Comparison of ENCODE assay signal across 23 cellular contexts in genomic region chr11:20790622-20791021, GRCh38.
A peak's percentile ranks its signal among the peaks of the same experiment; 100 is the strongest.
DNase-seq lines count a peak whose midpoint lies in the region; ATAC-seq, FAIRE-seq and TF ChIP-seq lines count a peak whose summit lies in the region.
"Had no signal": no experiment of that assay in that cellular context is flagged by ENCODE, and none has a peak within 500 bp of the region (broad histone marks: within the 10 kb centered on the region; RNA-seq: fewer than 3 reads in every experiment).

No MANE protein-coding gene starts in this region.

- no peak overlapping the region for H4K5ac ChIP-seq in H9 (ENCODE audit: insufficient read length, low read depth, low read length)
- no peak overlapping the region for H4K5ac ChIP-seq in H1 (ENCODE audit: insufficient read length, low read depth, low read length)

- H4K91ac ChIP-seq in H9 (ENCODE audit: insufficient read length, low read depth, low read length) (no peak overlapping the region), H1 (replicated peaks; ENCODE audit: insufficient read length, low read length) (no peak overlapping the region), neuronal stem cell (ENCODE audit: low read depth, low read length, poor library complexity) (no peak overlapping the region)

- no peaks in the 10 kb centered on the region for H3K79me1 ChIP-seq in H9 (ENCODE audit: insufficient read depth, low read depth, low read length, poor library complexity, severe bottlenecking)
- H3K79me1 ChIP-seq in H1 (ENCODE audit: low read depth, low read length), result no peaks in the 10 kb centered on the region
- no peaks in the 10 kb centered on the region for H3K79me1 ChIP-seq in neuronal stem cell (ENCODE audit: low read depth, low read length)

- H2BK12ac ChIP-seq in H9 (ENCODE audit: insufficient read length, low read depth, low read length) (no peak overlapping the region), H1 (ENCODE audit: low read depth, low read length) (no peak overlapping the region), neuronal stem cell (ENCODE audit: low read length) (no peak overlapping the region)

- no peak overlapping the region for H3K23ac ChIP-seq in H9 (ENCODE audit: insufficient read length, low read depth, low read length)
- H3K23ac ChIP-seq in H1 (ENCODE audit: insufficient read length), result no peak overlapping the region
- peak overlapping the region; percentile 80 for H3K23ac ChIP-seq in neuronal stem cell (ENCODE audit: low read depth, low read length, poor library complexity)

- no peaks in the 10 kb centered on the region; a peak in 1 of 4 replicates for H3K4me1 Mint-ChIP-seq in H9
- H3K4me1 Mint-ChIP-seq: CD4-positive, alpha-beta memory T cell had no signal

- FAIRE-seq in H1 (lab: Jason Lieb, UNC), result no peak
- no peak for FAIRE-seq in pancreas (lab: Jason Lieb, UNC)
- FAIRE-seq: A549, D721Med had no signal

- H3K36me3 Mint-ChIP-seq in H9 (ENCODE audit: insufficient read depth in 1 of 3, low read depth in 3 of 3), result no peaks in the 10 kb centered on the region; a peak in 1 of 7 replicates
- H3K36me3 Mint-ChIP-seq: CD4-positive, alpha-beta memory T cell had no signal

- no peak overlapping the region for H3K27ac ChIP-seq in H9 (ENCODE audit: insufficient read length, low read depth, low read length)
- no peak overlapping the region for H3K27ac ChIP-seq in H1 (ENCODE audit: low read depth, low read length)
- H3K27ac ChIP-seq in neuronal stem cell (replicated peaks; ENCODE audit: low read length), result no peak overlapping the region
- no peak overlapping the region for H3K27ac ChIP-seq in pancreas
- H3K27ac ChIP-seq: A549, BLaER1, HL-60, PC-9, RWPE1 had no signal

- H4K20me1 ChIP-seq in H9 (ENCODE audit: control insufficient read depth, insufficient read depth, insufficient read length), result no peaks in the 10 kb centered on the region
- no peaks in the 10 kb centered on the region for H4K20me1 ChIP-seq in H1 (replicated peaks in 1 of 2; ENCODE audit: control insufficient read depth in 1 of 2, insufficient read depth in 2 of 2, low read length in 2 of 2)
- H4K20me1 ChIP-seq: BLaER1 had no signal

- no peak overlapping the region for H3K4ac ChIP-seq in H9 (ENCODE audit: low read depth, low read length)
- no peak overlapping the region for H3K4ac ChIP-seq in H1 (replicated peaks; ENCODE audit: insufficient read length, low read depth, low read length)
- H3K4ac ChIP-seq in neuronal stem cell (ENCODE audit: low read length), result no peak overlapping the region

- no peak for TF ChIP-seq EP300 in H1 (IDR thresholded peaks at IDR 0.05; ENCODE audit: borderline replicate concordance in 1 of 2, low read depth in 2 of 2, low read length in 2 of 2)

- no peak overlapping the region for H3K9ac ChIP-seq in H9 (ENCODE audit: extremely low read depth, insufficient read length, low read length)
- H3K9ac ChIP-seq in H1 (replicated peaks in 1 of 4; ENCODE audit: extremely low read depth in 1 of 4, low read depth in 3 of 4, low read length in 3 of 4), result no peak overlapping the region
- no peak overlapping the region for H3K9ac ChIP-seq in neuronal stem cell (ENCODE audit: low read depth, low read length, poor library complexity)
- H3K9ac ChIP-seq: BLaER1 had no signal

- H3K4me3 Mint-ChIP-seq in H9, result no peak overlapping the region
- H3K4me3 Mint-ChIP-seq: CD4-positive, alpha-beta memory T cell had no signal

- no peak for TF ChIP-seq RAD21 in H1 (IDR thresholded peaks at IDR 0.05 in 1 of 2, conservative IDR thresholded peaks at IDR 0.05 in 1 of 2; ENCODE audit: low read depth in 2 of 2, low read length in 2 of 2)

- H3T11ph ChIP-seq in H9 (ENCODE audit: low read length), result no peak overlapping the region

- no peak overlapping the region for H3K18ac ChIP-seq in H9 (ENCODE audit: insufficient read length, low read depth, low read length)
- no peak overlapping the region for H3K18ac ChIP-seq in H1 (ENCODE audit: extremely low read depth, low read length)
- H3K18ac ChIP-seq in neuronal stem cell (ENCODE audit: low read length), result no peak overlapping the region

- H2BK20ac ChIP-seq in H9 (ENCODE audit: low read depth, low read length, poor library complexity, severe bottlenecking) (no peak overlapping the region), H1 (ENCODE audit: low read length) (no peak overlapping the region)

- no peak overlapping the region for H3K4me2 ChIP-seq in H9 (ENCODE audit: insufficient read depth, insufficient read length, low read length)
- no peak overlapping the region for H3K4me2 ChIP-seq in H1 (ENCODE audit: insufficient read depth in 1 of 2, low read depth in 2 of 2, low read length in 2 of 2)
- H3K4me2 ChIP-seq in neuronal stem cell (ENCODE audit: insufficient read depth, low read length, poor library complexity, severe bottlenecking), result no peak overlapping the region
- H3K4me2 ChIP-seq: A549, BLaER1, PC-9 had no signal

- H3K14ac ChIP-seq in H9 (ENCODE audit: insufficient read depth, low read length) (no peak overlapping the region), H1 (ENCODE audit: insufficient read length) (no peak overlapping the region), neuronal stem cell (ENCODE audit: low read length) (peak overlapping the region; percentile 75)

- H3K9me3 ChIP-seq in H9 (ENCODE audit: control insufficient read depth, low read depth, low read length), result no peaks in the 10 kb centered on the region
- peaks cover 2 to 5% of the 10 kb centered on the region in 2 experiments; a peak in 1 of 4 replicates for H3K9me3 ChIP-seq in H1 (ENCODE audit: insufficient read depth in 2 of 2, low read depth in 1 of 2, low read length in 1 of 2)
- peaks cover 0 to 4% of the 10 kb centered on the region in 2 donors for H3K9me3 ChIP-seq in neuronal stem cell (replicated peaks in 1 of 2; ENCODE audit: control insufficient read depth in 2 of 2, insufficient read depth in 1 of 2, low read depth in 1 of 2, low read length in 2 of 2)
- H3K9me3 ChIP-seq in pancreas, result no peaks in the 10 kb centered on the region
- H3K9me3 ChIP-seq: A549, HAP-1 had no signal

- no peaks in the 10 kb centered on the region for H3K4me1 ChIP-seq in H9 (ENCODE audit: insufficient read depth, low read length)
- peaks cover 0 to 2% (median 0%) of the 10 kb centered on the region in 4 experiments; a peak in 1 of 7 replicates for H3K4me1 ChIP-seq in H1 (replicated peaks in 1 of 4; ENCODE audit: control insufficient read depth in 3 of 4, insufficient read depth in 4 of 4, low read length in 3 of 4)
- no peaks in the 10 kb centered on the region for H3K4me1 ChIP-seq in neuronal stem cell (ENCODE audit: control insufficient read depth in 2 of 2, insufficient read depth in 1 of 2, low read depth in 1 of 2, low read length in 2 of 2)
- no peaks in the 10 kb centered on the region for H3K4me1 ChIP-seq in pancreas
- H3K4me1 ChIP-seq: A549, BLaER1, HAP-1 had no signal

- CTCF ChIA-PET in H1 (lab: Charles Lee; ENCODE audit: partially characterized antibody), result interaction anchor here (0.8 kb wide), 1 partner anchor 305 kb away, joined by 3 read pairs; no protein-coding TSS in a partner anchor

- H3K4me3 ChIP-seq in H1 (ENCODE audit: extremely low read depth in 1 of 4, insufficient read depth in 2 of 4, low read depth in 3 of 4, low read length in 4 of 4), result no peak overlapping the region
- no peak overlapping the region for H3K4me3 ChIP-seq in neuronal stem cell (ENCODE audit: low read length in 2 of 2)
- H3K4me3 ChIP-seq in pancreas, result no peak overlapping the region
- H3K4me3 ChIP-seq: A549, BLaER1, HAP-1, PC-9 had no signal

- no peaks in the 10 kb centered on the region for H3K27me3 ChIP-seq in H9 (ENCODE audit: insufficient read depth, low read length)
- H3K27me3 ChIP-seq in H1 (replicated peaks in 1 of 4; ENCODE audit: control insufficient read depth in 3 of 4, extremely low read depth in 1 of 4, insufficient read depth in 3 of 4, low read length in 3 of 4), result no peaks in the 10 kb centered on the region
- H3K27me3 ChIP-seq in neuronal stem cell (ENCODE audit: control insufficient read depth in 3 of 3, insufficient read depth in 3 of 3, low read depth in 1 of 3, low read length in 3 of 3), result no peaks in the 10 kb centered on the region
- no peaks in the 10 kb centered on the region for H3K27me3 ChIP-seq in pancreas
- H3K27me3 ChIP-seq: BLaER1 had no signal

- H3K23me2 ChIP-seq in H9 (ENCODE audit: insufficient read length, low read depth, low read length, poor library complexity, severe bottlenecking) (no peaks in the 10 kb centered on the region), H1 (ENCODE audit: low read depth, low read length) (no peaks in the 10 kb centered on the region)

- WGBS in H9 (ENCODE audit: extremely low coverage, insufficient read length, low lambda C conversion rate), result no CpG with 5 or more reads among the region's 7 CpGs
- WGBS in H1 (ENCODE audit: extremely low coverage in 1 of 2, insufficient coverage in 1 of 2, insufficient read length in 1 of 2, insufficient replicate concordance in 2 of 2, low coverage in 1 of 2, low lambda C conversion rate in 2 of 2, missing lambda C conversion rate in 1 of 2), 2 experiments, result 82% methylated on average over 6 of the region's 7 CpGs; no CpG with 5 or more reads in 1 of the 2 experiments
- no CpG with 5 or more reads among the region's 7 CpGs for WGBS in neuronal stem cell (ENCODE audit: extremely low coverage in 2 of 2, insufficient read length in 2 of 2, insufficient replicate concordance in 1 of 2), 2 donors
- 72 to 73% methylated on average over 7 of the region's 7 CpGs for WGBS in pancreas, 2 donors

- H2BK15ac ChIP-seq in H9 (ENCODE audit: low read depth, low read length) (no peak overlapping the region), H1 (ENCODE audit: low read length) (no peak overlapping the region), neuronal stem cell (ENCODE audit: low read length) (no peak overlapping the region)

- H3K36me3 ChIP-seq in H1 (ENCODE audit: control insufficient read depth in 2 of 4, insufficient read depth in 4 of 4, low read length in 3 of 4), result no peaks in the 10 kb centered on the region
- H3K36me3 ChIP-seq in neuronal stem cell (replicated peaks in 1 of 2; ENCODE audit: control insufficient read depth in 2 of 2, insufficient read depth in 2 of 2, low read length in 2 of 2), result no peaks in the 10 kb centered on the region
- no peaks in the 10 kb centered on the region for H3K36me3 ChIP-seq in pancreas
- H3K36me3 ChIP-seq: HAP-1 had no signal

- ATAC-seq in pancreas, result no peak
- ATAC-seq: A549, SK-N-SH treated with all-trans-retinoic acid at 6 μM for 48 hours had no signal

- H3K56ac ChIP-seq in H9 (ENCODE audit: insufficient read length, low read depth, low read length) (no peak overlapping the region), H1 (replicated peaks; ENCODE audit: insufficient read length, low read depth, low read length) (no peak overlapping the region)

- TF ChIP-seq CTCF in H9 (conservative IDR thresholded peaks at IDR 0.05) (no peak), H1 (IDR thresholded peaks at IDR 0.05; ENCODE audit: control extremely low read depth in 1 of 3, insufficient read depth in 1 of 3, low read depth in 1 of 3, low read length in 3 of 3) (no peak), pancreas (IDR thresholded peaks at IDR 0.05) (no peak)

- POLR2A ChIA-PET in H1 (lab: Charles Lee; ENCODE audit: partially characterized antibody), result no interaction called here

- H2BK120ac ChIP-seq in H9 (ENCODE audit: low read depth, low read length, poor library complexity, severe bottlenecking), result no peak overlapping the region
- no peak overlapping the region for H2BK120ac ChIP-seq in H1 (replicated peaks; ENCODE audit: low read depth, low read length)
- H2BK120ac ChIP-seq in neuronal stem cell (ENCODE audit: low read depth, low read length), result no peak overlapping the region

- H3K9me3 Mint-ChIP-seq in H9, result no peaks in the 10 kb centered on the region; a peak in 1 of 5 replicates

- H4K8ac ChIP-seq in H9 (replicated peaks; ENCODE audit: insufficient read length, low read depth, low read length) (no peak overlapping the region), H1 (ENCODE audit: extremely low read depth, insufficient read depth, low read length) (no peak overlapping the region; the same call in 1 of the 2 replicates), neuronal stem cell (ENCODE audit: low read depth, low read length) (no peak overlapping the region)

- intact Hi-C loops in pancreas (cut with DNase I), result no loop called here

- H2AFZ ChIP-seq in H9 (ENCODE audit: low read length), result no peak overlapping the region
- H2AFZ ChIP-seq in H1 (ENCODE audit: low read length), result peak overlapping the region; percentile 84; the same call in 1 of the 2 replicates
- no peak overlapping the region for H2AFZ ChIP-seq in neuronal stem cell (ENCODE audit: low read length)
- H2AFZ ChIP-seq: PC-9 had no signal

- H2AK5ac ChIP-seq in H9 (ENCODE audit: insufficient read length, low read length), result no peak overlapping the region
- H2AK5ac ChIP-seq in H1 (ENCODE audit: low read depth, low read length), result no peak overlapping the region
- H2AK5ac ChIP-seq in neuronal stem cell (ENCODE audit: low read depth, low read length), result no peak overlapping the region

- peak; percentile 10 for DNase-seq in COLO668 (lab: John Stamatoyannopoulos, UW; ENCODE audit: unreplicated experiment)
- DNase-seq in H9, result peak; percentile 85
- DNase-seq in H1 (ENCODE audit: low read depth in 1 of 2, low spot score in 2 of 2), result peak in 1 of 2 experiments; percentile 55
- DNase-seq in neuronal stem cell (ENCODE audit: low spot score), result no peak
- no peak for DNase-seq in pancreas
- DNase-seq in stimulated activated CD4-positive, alpha-beta T cell treated with anti-CD3 and anti-CD28 coated beads, Interleukin-4, amount 100 ng/mL, for 24 hours, result no peak
- no peak for DNase-seq in activated T-cell treated with anti-CD3 and anti-CD28 coated beads, Interleukin-2, amount 50 U/mL, for 48 hours
- DNase-seq: CD4-positive, alpha-beta memory T cell; IMR-90; NCI-H1048; NCI-H1436; NCI-H1930; NCI-H446 treated with DMSO at 0.1 percent for 48 hours; NCI-H82; PC-9; SIG-M5 had no signal

- TF ChIP-seq POLR2A in H1 (IDR thresholded peaks at IDR 0.05; ENCODE audit: control extremely low read depth in 1 of 2, low read depth in 2 of 2, low read length in 2 of 2), result no peak

- H3K79me2 ChIP-seq in H9 (ENCODE audit: insufficient read depth, low read length) (no peaks in the 10 kb centered on the region), H1 (ENCODE audit: control insufficient read depth in 1 of 2, insufficient read depth in 2 of 2, low read length in 2 of 2) (no peaks in the 10 kb centered on the region)

- H3K27me3 Mint-ChIP-seq in H9 (ENCODE audit: low read depth), result no peaks in the 10 kb centered on the region
- H3K27me3 Mint-ChIP-seq: CD4-positive, alpha-beta memory T cell had no signal

- no peak overlapping the region for H2BK5ac ChIP-seq in H9 (ENCODE audit: insufficient read length, low read length)
- no peak overlapping the region for H2BK5ac ChIP-seq in H1 (ENCODE audit: low read depth, low read length)
- H2BK5ac ChIP-seq in neuronal stem cell (ENCODE audit: low read length), result no peak overlapping the region

- no peak overlapping the region for H3K27ac Mint-ChIP-seq in H9
- H3K27ac Mint-ChIP-seq: CD4-positive, alpha-beta memory T cell had no signal

Comparison
In these comparisons a context has a peak if more than half of its experiments do, and no peak if none do; other contexts are left out.
1. DNase-seq: peak in COLO668 (single experiment) and H9 (single experiment); none in neuronal stem cell (single experiment), pancreas (0 of 6), stimulated activated CD4-positive, alpha-beta T cell treated with anti-CD3 and anti-CD28 coated beads, Interleukin-4, amount 100 ng/mL, for 24 hours (single experiment) and activated T-cell treated with anti-CD3 and anti-CD28 coated beads, Interleukin-2, amount 50 U/mL, for 48 hours (0 of 2).